In the genomic region with DNA sequence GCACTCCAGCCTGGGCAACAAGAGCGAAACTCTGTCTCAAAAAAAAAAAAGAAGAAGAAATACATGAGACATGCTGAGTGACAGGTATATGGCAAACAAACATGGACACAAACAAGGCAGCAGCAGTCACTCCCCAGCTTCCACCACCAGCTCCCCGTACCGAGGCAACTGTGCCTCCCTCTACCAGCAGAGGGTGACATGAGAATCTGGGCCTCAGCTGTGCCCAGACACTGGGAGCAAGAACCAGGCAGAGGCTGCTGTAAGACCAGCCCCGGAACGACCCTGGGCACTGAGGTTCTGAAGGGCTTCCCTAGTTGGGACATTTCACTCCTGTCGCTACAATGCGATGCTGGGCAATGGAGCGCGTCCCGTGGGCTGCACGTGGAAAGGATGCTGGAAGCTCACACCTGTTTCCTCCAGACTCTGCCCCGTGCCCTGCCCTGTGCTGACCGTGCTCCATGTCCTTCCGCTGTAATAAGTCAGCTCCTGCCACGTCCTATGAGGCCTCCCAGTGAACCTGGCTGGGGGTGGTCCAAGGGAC, we compare ENCODE assay signal across 11 cellular contexts. TPM values are rescaled to one million over a fixed set of nuclear protein-coding genes. Genes with fewer than 3 reads are reported as not detected.
DNase-seq lines count a peak whose midpoint lies in the region; TF ChIP-seq lines count a peak whose summit lies in the region.
"Had no signal": no experiment of that assay in that cellular context is flagged by ENCODE, and none has a peak within 500 bp of the region (broad histone marks: within the 10 kb centered on the region; RNA-seq: fewer than 3 reads in every experiment).

No MANE protein-coding gene starts in this region.

- H3K27ac ChIP-seq in stomach, result no peak overlapping the region
- H3K27ac ChIP-seq: parathyroid adenoma had no signal

- no peak for TF ChIP-seq EP300 in stomach (IDR thresholded peaks at IDR 0.05)

- WGBS in stomach, 5 donors, result 84 to 91% (median 87%) methylated on average over 15 of the region's 15 CpGs

- DNase-seq in 8988T, result peak; percentile 62
- peak; percentile 78 for DNase-seq in H7
- no peak for DNase-seq in epithelial cell of esophagus (ENCODE audit: low read depth)
- DNase-seq in NCI-H2029 treated with DMSO at 0.1 percent for 48 hours (lab: John Stamatoyannopoulos, UW), result no peak
- no peak for DNase-seq in stomach
- DNase-seq in SW480 (ENCODE audit: low spot score), result no peak
- DNase-seq: activated B cell treated with CpG ODN at 0.5 μM for 24 hours, DMS79, hypothalamus, NCI-H446 had no signal

- H3K36me3 ChIP-seq in H7 (replicated peaks; ENCODE audit: control insufficient read depth, insufficient read depth, low read length) (peaks cover 4% of the 10 kb centered on the region), stomach (peaks cover 29 to 98% (median 92%) of the 10 kb centered on the region in 4 donors)

- no peak for TF ChIP-seq POLR2A in stomach (IDR thresholded peaks at IDR 0.05)

- H3K4me3 ChIP-seq in H7 (ENCODE audit: insufficient read depth, low read depth, low read length) (no peak overlapping the region), epithelial cell of esophagus (ENCODE audit: low read length) (no peak overlapping the region), stomach (no peak overlapping the region)

- peak; percentile 32 for TF ChIP-seq CTCF in epithelial cell of esophagus (IDR thresholded peaks at IDR 0.05; ENCODE audit: insufficient read depth, low read depth, low read length, missing control alignments)
- no peak for TF ChIP-seq CTCF in stomach (IDR thresholded peaks at IDR 0.05)

- no peaks in the 10 kb centered on the region for H3K9me3 ChIP-seq in stomach

- intact Hi-C loops in stomach (cut with DNase I; ENCODE audit: low total_unique reads), result no loop called here

- H3K27me3 ChIP-seq in H7 (ENCODE audit: control insufficient read depth, insufficient read depth, low read length) (no peaks in the 10 kb centered on the region), stomach (no peaks in the 10 kb centered on the region)

- no peaks in the 10 kb centered on the region for H3K4me1 ChIP-seq in stomach
- H3K4me1 ChIP-seq: parathyroid adenoma had no signal

RNA-seq across cellular contexts. Expression of gene BOK, which starts 37.1 kb away (rescaled TPM):
- 59.5 and 61.6 TPM in 2 replicates for total RNA-seq in H7 (2014; rRNA removed; shearing (Covaris generic))
- total RNA-seq in stomach, result 100 to 1,000 TPM in 1 of 5 donors, 10 to 100 TPM in 4; 13.0 to 112 (median 69.4) TPM
- 10 to 100 TPM; 14.7 to 31.0 (median 21.6) TPM for polyA plus RNA-seq in stomach
- total RNA-seq: activated B cell treated with CpG ODN at 0.5 μM for 24 hours had no signal

RNA-seq across cellular contexts. Expression of gene THAP4, which starts 41.3 kb away (rescaled TPM):
- 120 and 121 TPM in 2 replicates for total RNA-seq in H7 (2014; rRNA removed; shearing (Covaris generic))
- 100 to 1,000 TPM in 1 of 5 donors, 10 to 100 TPM in 4; 16.0 to 172 (median 33.0) TPM for total RNA-seq in stomach
- polyA plus RNA-seq in stomach, result 10 to 100 TPM; 53.8 to 64.1 (median 58.9) TPM

RNA-seq across cellular contexts. Expression of gene ATG4B, which starts 41.8 kb away (rescaled TPM):
- total RNA-seq in H7 (2014; rRNA removed; shearing (Covaris generic)), result 71.5 and 78.5 TPM in 2 replicates
- total RNA-seq in stomach, result 100 to 1,000 TPM in 2 of 5 donors, 10 to 100 TPM in 3; 45.5 to 162 (median 98.5) TPM
- 10 to 100 TPM; 31.5 to 42.5 (median 36.7) TPM for polyA plus RNA-seq in stomach

Comparison
In these comparisons a context has a peak if more than half of its experiments do, and no peak if none do; other contexts are left out.
1. DNase-seq: peak in 8988T (single experiment) and H7 (single experiment); none in epithelial cell of esophagus (single experiment), NCI-H2029 treated with DMSO at 0.1 percent for 48 hours (single experiment), stomach (single experiment) and SW480 (single experiment).